Comparison of ENCODE assay signal across 8 cellular contexts in genomic region chr6:118618676-118619377, GRCh38. TPM values are rescaled to one million over a fixed set of nuclear protein-coding genes. Genes with fewer than 3 reads are reported as not detected.
A peak's percentile ranks its signal among the peaks of the same experiment; 100 is the strongest.
DNase-seq lines count a peak whose midpoint lies in the region; ATAC-seq and TF ChIP-seq lines count a peak whose summit lies in the region.

No MANE protein-coding gene starts in this region.

- intact Hi-C loops in lower lobe of right lung (cut with DNase I), result no loop called here

- H3K4me3 ChIP-seq in NB4 (ENCODE audit: low read depth, low read length) (no peak overlapping the region), lower lobe of right lung (no peak overlapping the region)

- ATAC-seq in HG02588 (IDR thresholded peaks at IDR 0.05; ENCODE audit: unreplicated experiment) (peak; percentile 91), lower lobe of right lung (peak; percentile 88 to 89)

- H3K4me1 ChIP-seq in lower lobe of right lung, result no peaks in the 10 kb centered on the region

- no peak for TF ChIP-seq POLR2A in NB4 (IDR thresholded peaks at IDR 0.05; ENCODE audit: extremely low read depth, insufficient read length)

- peak; percentile 38 for DNase-seq in NCI-H2196 (lab: John Stamatoyannopoulos, UW; ENCODE audit: unreplicated experiment)
- DNase-seq in NCI-H2196 treated with DMSO at 0.1 percent for 48 hours (lab: John Stamatoyannopoulos, UW; ENCODE audit: unreplicated experiment), result no peak
- DNase-seq in NB4 (ENCODE audit: low read depth), result peak; percentile 62
- peak; percentile 70 for DNase-seq in activated CD4-positive, alpha-beta T cell treated with anti-CD3 and anti-CD28 coated beads, Interleukin-2, amount 50 U/mL, for 1 hour
- DNase-seq in dermis blood vessel endothelial cell, result peak; percentile 71
- DNase-seq in lower lobe of right lung, result peak; percentile 47
- DNase-seq in stimulated activated CD8-positive, alpha-beta memory T cell treated with anti-CD3 and anti-CD28 coated beads, Interleukin-15, amount 100 ng/mL, for 24 hours (ENCODE audit: low read depth), result peak; percentile 25

- H3K36me3 ChIP-seq in lower lobe of right lung, result no peaks in the 10 kb centered on the region

- peak; percentile 96 for TF ChIP-seq CTCF in NB4 (IDR thresholded peaks at IDR 0.05; ENCODE audit: low read depth, low read length)
- peak; percentile 92 for TF ChIP-seq CTCF in lower lobe of right lung (IDR thresholded peaks at IDR 0.05)

- no peaks in the 10 kb centered on the region for H3K27me3 ChIP-seq in lower lobe of right lung (ENCODE audit: low read depth)

- H3K9me3 ChIP-seq in lower lobe of right lung, result no peaks in the 10 kb centered on the region

- no peak overlapping the region for H3K27ac ChIP-seq in lower lobe of right lung

RNA-seq across cellular contexts. Expression of gene CEP85L, which starts 32.6 kb away (rescaled TPM):
- 14.1 and 14.7 TPM in 2 replicates for total RNA-seq in dermis blood vessel endothelial cell
- 11.0 TPM for total RNA-seq in lower lobe of right lung
